Comparison of ENCODE assay signal across 20 cellular contexts in genomic region chr6:163547287-163547686, GRCh38.
DNase-seq lines count a peak whose midpoint lies in the region; ATAC-seq, FAIRE-seq and TF ChIP-seq lines count a peak whose summit lies in the region.
"Had no signal": no experiment of that assay in that cellular context is flagged by ENCODE, and none has a peak within 500 bp of the region (broad histone marks: within the 10 kb centered on the region; RNA-seq: fewer than 3 reads in every experiment).

No MANE protein-coding gene starts in this region.

- H3F3A ChIP-seq in GM23338 (replicated peaks; ENCODE audit: low read depth) = no peaks in the 10 kb centered on the region

- WGBS in mesendoderm (ENCODE audit: extremely low coverage, insufficient coverage, low lambda C conversion rate) = no CpG with 5 or more reads among the region's 3 CpGs

- H3K4me2 ChIP-seq in GM23338 = no peak overlapping the region
- no peak overlapping the region for H3K4me2 ChIP-seq in mesendoderm (ENCODE audit: low read length)
- H3K4me2 ChIP-seq: BLaER1, KMS-11 had no signal

- H3K4me3 Mint-ChIP-seq in GM23338 (no peak overlapping the region), chondrocyte (ENCODE audit: unreplicated experiment) (no peak overlapping the region)
- H3K4me3 Mint-ChIP-seq: CD4-positive, alpha-beta T cell had no signal

- no peak overlapping the region for H2AK5ac ChIP-seq in mesendoderm (ENCODE audit: low read length)

- no peak overlapping the region for H3K9ac ChIP-seq in mesendoderm (ENCODE audit: low read length)
- H3K9ac ChIP-seq: BLaER1, KMS-11 had no signal

- H3K27ac ChIP-seq in GM23338 (ENCODE audit: low read depth) (no peak overlapping the region), mesendoderm (ENCODE audit: low read depth, low read length) (no peak overlapping the region)
- H3K27ac ChIP-seq: BLaER1, HL-60, KMS-11 had no signal

- H3K36me3 Mint-ChIP-seq in GM23338 (ENCODE audit: low read depth) (peaks cover 19% of the 10 kb centered on the region), chondrocyte (ENCODE audit: low read depth) (peaks cover 6% of the 10 kb centered on the region)

- no peak overlapping the region for H4K8ac ChIP-seq in mesendoderm (ENCODE audit: low read depth, low read length)

- H3K4me3 ChIP-seq in GM23338 = no peak overlapping the region
- no peak overlapping the region for H3K4me3 ChIP-seq in mesendoderm (ENCODE audit: low read length)
- H3K4me3 ChIP-seq: BLaER1, HAP-1 had no signal

- H3K27me3 ChIP-seq in GM23338 (ENCODE audit: insufficient read depth) (no peaks in the 10 kb centered on the region), mesendoderm (ENCODE audit: insufficient read depth, low read length, poor library complexity) (no peaks in the 10 kb centered on the region)
- H3K27me3 ChIP-seq: BLaER1 had no signal

- H2BK15ac ChIP-seq in mesendoderm (replicated peaks; ENCODE audit: low read depth) = no peak overlapping the region

- H3K27me3 Mint-ChIP-seq in GM23338 (ENCODE audit: insufficient read depth, low read depth, poor library complexity) (no peaks in the 10 kb centered on the region), chondrocyte (ENCODE audit: low read depth) (no peaks in the 10 kb centered on the region)
- H3K27me3 Mint-ChIP-seq: CD4-positive, alpha-beta T cell had no signal

- no peak overlapping the region for H3K4ac ChIP-seq in mesendoderm (ENCODE audit: low read depth, low read length)

- no peaks in the 10 kb centered on the region; the same call in 1 of the 2 replicates for H4K20me1 ChIP-seq in GM23338 (replicated peaks; ENCODE audit: insufficient read depth)

- H3K4me1 ChIP-seq in GM23338 (ENCODE audit: insufficient read depth) = peaks cover 31% of the 10 kb centered on the region
- H3K4me1 ChIP-seq in mesendoderm (ENCODE audit: control insufficient read depth, low read depth, low read length) = peaks cover 2% of the 10 kb centered on the region
- H3K4me1 ChIP-seq: BLaER1 had no signal

- FAIRE-seq in GM19239 (lab: Jason Lieb, UNC) = peak; percentile 68

- ATAC-seq in GM23338 = no peak

- H2AFZ ChIP-seq in GM23338 = no peak overlapping the region

- H3K56ac ChIP-seq in mesendoderm (ENCODE audit: low read length) = no peak overlapping the region

- DNase-seq in GM19239 (ENCODE audit: insufficient read length, low spot score) = no peak
- DNase-seq in GM23338 (ENCODE audit: low spot score) = no peak
- no peak for DNase-seq in chondrocyte (ENCODE audit: low spot score)
- no peak for DNase-seq in mesendoderm
- no peak for DNase-seq in 8988T
- DNase-seq in NCI-H510A treated with DMSO at 0.1 percent for 48 hours (lab: John Stamatoyannopoulos, UW) = no peak
- DNase-seq in NCI-H524 treated with DMSO at 0.1 percent for 48 hours (lab: John Stamatoyannopoulos, UW) = no peak
- DNase-seq: ACHN; CD4-positive, alpha-beta T cell; COR-L47; DMS79; NCI-H1105 treated with DMSO at 0.1 percent for 48 hours; NCI-H2029 treated with DMSO at 0.1 percent for 48 hours; NCI-H345; NCI-H526 treated with DMSO at 0.1 percent for 48 hours; OCI-M1 had no signal

- H3K27ac Mint-ChIP-seq in GM23338 = 0 out of 2 replicates have a peak overlapping the region, but pooled peaks have one; percentile 49
- H3K27ac Mint-ChIP-seq in chondrocyte (ENCODE audit: unreplicated experiment) = peak overlapping the region; percentile 18
- H3K27ac Mint-ChIP-seq: CD4-positive, alpha-beta T cell had no signal

- no peak overlapping the region for H2BK5ac ChIP-seq in mesendoderm (ENCODE audit: low read length)

- H2BK120ac ChIP-seq in mesendoderm (ENCODE audit: low read depth, low read length) = peak overlapping the region; percentile 73

- H3K79me2 ChIP-seq in GM23338 (replicated peaks; ENCODE audit: insufficient read depth) = peaks cover 78% of the 10 kb centered on the region
- peaks cover 7% of the 10 kb centered on the region for H3K79me2 ChIP-seq in mesendoderm (ENCODE audit: control insufficient read depth, insufficient read depth, low read length)

- no peak overlapping the region for H3K18ac ChIP-seq in mesendoderm (ENCODE audit: low read length)

- H3K4me1 Mint-ChIP-seq in GM23338 (peaks cover 38% of the 10 kb centered on the region), chondrocyte (ENCODE audit: low read depth) (peaks cover 18% of the 10 kb centered on the region)

- H3K36me3 ChIP-seq in GM23338 (ENCODE audit: insufficient read depth) (no peaks in the 10 kb centered on the region), mesendoderm (ENCODE audit: control insufficient read depth, insufficient read depth, low read length) (no peaks in the 10 kb centered on the region)

- H3K79me1 ChIP-seq in mesendoderm (ENCODE audit: low read length) = peaks cover 7% of the 10 kb centered on the region

- no peak for TF ChIP-seq CTCF in GM23338 (conservative IDR thresholded peaks at IDR 0.05; ENCODE audit: low read depth in 2 of 2)
- TF ChIP-seq CTCF in chondrocyte (IDR thresholded peaks at IDR 0.05) = no peak

- no peak overlapping the region for H3K23ac ChIP-seq in mesendoderm (ENCODE audit: low read length)

- no peaks in the 10 kb centered on the region for H3K9me2 ChIP-seq in GM23338 (ENCODE audit: insufficient read depth)

- no peaks in the 10 kb centered on the region; the same call in 2 of the 3 replicates for H3K9me3 Mint-ChIP-seq in GM23338
- no peaks in the 10 kb centered on the region for H3K9me3 Mint-ChIP-seq in chondrocyte (ENCODE audit: low read depth)
- H3K9me3 Mint-ChIP-seq: CD4-positive, alpha-beta T cell had no signal

- no peak overlapping the region for H4K5ac ChIP-seq in mesendoderm (ENCODE audit: low read length)

TF ChIP-seq in GM23338, 12 proteins besides CTCF, POLR2A, EP300 and RAD21 (continues in another document):
- TF ChIP-seq CREB1 (CRISPR knock-in tag; IDR thresholded peaks at IDR 0.05; ENCODE audit: low read depth) (no peak), REST (IDR thresholded peaks at IDR 0.05; ENCODE audit: unreplicated experiment) (no peak), EZH2 (IDR thresholded peaks at IDR 0.05; ENCODE audit: low read depth, unreplicated experiment) (no peak), NANOG (IDR thresholded peaks at IDR 0.05; ENCODE audit: borderline replicate concordance) (no peak), ZNF331 (CRISPR knock-in tag; IDR thresholded peaks at IDR 0.05; ENCODE audit: low read depth) (no peak), ETS1 (IDR thresholded peaks at IDR 0.05) (no peak), EZH2phosphoT487 (IDR thresholded peaks at IDR 0.05; ENCODE audit: unreplicated experiment) (no peak), STAT1 (IDR thresholded peaks at IDR 0.05; ENCODE audit: unreplicated experiment) (no peak)
